Comparison of ENCODE assay signal across 11 cellular contexts in genomic region chr6:125746019-125746414, GRCh38. TPM values are rescaled to one million over a fixed set of nuclear protein-coding genes. Genes with fewer than 3 reads are reported as not detected.
DNase-seq lines count a peak whose midpoint lies in the region; ATAC-seq and TF ChIP-seq lines count a peak whose summit lies in the region.
"Had no signal": no experiment of that assay in that cellular context is flagged by ENCODE, and none has a peak within 500 bp of the region (broad histone marks: within the 10 kb centered on the region; RNA-seq: fewer than 3 reads in every experiment).

No MANE protein-coding gene starts in this region.

- no peak overlapping the region for H3K4me3 ChIP-seq in CD8-positive, alpha-beta T cell (ENCODE audit: low read depth, low read length)
- H3K4me3 ChIP-seq in endocrine pancreas (ENCODE audit: control insufficient read depth, insufficient read depth, low read length) (peak overlapping the region; percentile 65), osteoblast (ENCODE audit: insufficient read depth, low read length) (no peak overlapping the region), left lung (no peak overlapping the region)

- peaks cover 9% of the 10 kb centered on the region for H3K27me3 ChIP-seq in CD8-positive, alpha-beta T cell (ENCODE audit: insufficient read depth, low read length)
- peaks cover 15% of the 10 kb centered on the region for H3K27me3 ChIP-seq in endocrine pancreas (ENCODE audit: control insufficient read depth, insufficient read depth, low read length)
- peaks cover 74% of the 10 kb centered on the region for H3K27me3 ChIP-seq in osteoblast (ENCODE audit: insufficient read depth, low read length)
- H3K27me3 ChIP-seq in left lung = peaks cover 49 to 91% of the 10 kb centered on the region in 2 donors
- H3K27me3 ChIP-seq in foreskin keratinocyte = peaks cover 95% of the 10 kb centered on the region

- DNase-seq in CD8-positive, alpha-beta T cell = no peak
- DNase-seq in osteoblast (ENCODE audit: insufficient read length, low spot score, missing footprints) = no peak
- DNase-seq in ACHN = no peak
- no peak for DNase-seq in left lung
- DNase-seq in foreskin keratinocyte = no peak
- DNase-seq: stimulated activated CD4-positive, alpha-beta T cell treated with anti-CD3 and anti-CD28 coated beads, Interleukin-12 subunit alpha, Interleukin-12 subunit beta, amount 100 ng/mL, for 4 hours; trophoblast cell had no signal

- H3K9me3 ChIP-seq in CD8-positive, alpha-beta T cell (ENCODE audit: low read length) = no peaks in the 10 kb centered on the region
- H3K9me3 ChIP-seq in endocrine pancreas (ENCODE audit: control insufficient read depth, low read length) (no peaks in the 10 kb centered on the region), osteoblast (ENCODE audit: low read depth, low read length) (no peaks in the 10 kb centered on the region), left lung (no peaks in the 10 kb centered on the region)

- no peak overlapping the region for H3K27ac ChIP-seq in CD8-positive, alpha-beta T cell (ENCODE audit: low read depth, low read length)
- H3K27ac ChIP-seq in osteoblast (ENCODE audit: low read depth, low read length) (no peak overlapping the region), left lung (no peak overlapping the region), foreskin keratinocyte (no peak overlapping the region)

- no peaks in the 10 kb centered on the region for H3K79me2 ChIP-seq in osteoblast (ENCODE audit: insufficient read depth, low read length)

- intact Hi-C loops in CD8-positive, alpha-beta T cell (cut with DNase I, micrococcal nuclease) = no loop called here
- intact Hi-C loops in left lung (cut with DNase I) = no loop called here

- H3K4me1 Mint-ChIP-seq in CD8-positive, alpha-beta T cell (ENCODE audit: low read depth) = peaks cover 35% of the 10 kb centered on the region
- peaks cover 15 to 25% (median 20%) of the 10 kb centered on the region in 3 donors for H3K4me1 Mint-ChIP-seq in IgD-negative memory B cell

- H3K4me1 ChIP-seq in CD8-positive, alpha-beta T cell (ENCODE audit: insufficient read depth, low read length) = peaks cover 30% of the 10 kb centered on the region
- H3K4me1 ChIP-seq in endocrine pancreas (ENCODE audit: control insufficient read depth, insufficient read depth, low read length) (no peaks in the 10 kb centered on the region), osteoblast (ENCODE audit: insufficient read depth, low read length) (peaks cover 20% of the 10 kb centered on the region), left lung (peaks cover 8 to 43% of the 10 kb centered on the region in 2 donors), foreskin keratinocyte (peaks cover 4% of the 10 kb centered on the region)

- TF ChIP-seq CTCF in CD8-positive, alpha-beta T cell (IDR thresholded peaks at IDR 0.05) = no peak
- TF ChIP-seq CTCF in osteoblast (IDR thresholded peaks at IDR 0.05; ENCODE audit: extremely low read depth, low read depth, low read length) = no peak
- no peak for TF ChIP-seq CTCF in left lung (IDR thresholded peaks at IDR 0.05)
- TF ChIP-seq CTCF in foreskin keratinocyte (conservative IDR thresholded peaks at IDR 0.05) = no peak

- peaks cover 4% of the 10 kb centered on the region for H3K36me3 Mint-ChIP-seq in CD8-positive, alpha-beta T cell
- peaks cover 2% of the 10 kb centered on the region for H3K36me3 Mint-ChIP-seq in IgD-negative memory B cell

- in situ Hi-C loops in ACHN (cut with HindIII; ENCODE audit: low pct_ligation_motif_present, low pct_unique_long_range_greater_than_20kb, low sequenced_read_pairs) = no loop called here

- H3K36me3 ChIP-seq in CD8-positive, alpha-beta T cell (ENCODE audit: insufficient read depth, low read length) = no peaks in the 10 kb centered on the region
- peaks cover 2% of the 10 kb centered on the region for H3K36me3 ChIP-seq in endocrine pancreas (ENCODE audit: control insufficient read depth, insufficient read depth, low read length)
- H3K36me3 ChIP-seq in osteoblast (ENCODE audit: insufficient read depth, low read length) = no peaks in the 10 kb centered on the region
- no peaks in the 10 kb centered on the region for H3K36me3 ChIP-seq in left lung

- peak overlapping the region; percentile 87 for H3K4me2 ChIP-seq in osteoblast (ENCODE audit: insufficient read depth, low read length)

- no peak overlapping the region for H2AFZ ChIP-seq in osteoblast (ENCODE audit: low read length)

- H3K9ac ChIP-seq in endocrine pancreas (ENCODE audit: control insufficient read depth, insufficient read depth, low read length) = no peak overlapping the region

- no peaks in the 10 kb centered on the region for H3K9me3 Mint-ChIP-seq in CD8-positive, alpha-beta T cell
- peaks cover 0 to 4% (median 0%) of the 10 kb centered on the region in 3 donors for H3K9me3 Mint-ChIP-seq in IgD-negative memory B cell
- H3K9me3 Mint-ChIP-seq: dendritic cell treated with granulocyte-macrophage colony-stimulating factor and Interleukin-4, amounts not matched to agents 40 ng/mL and 50 ng/mL, for 4 days had no signal

- peak overlapping the region; percentile 91 for H3K4me3 Mint-ChIP-seq in CD8-positive, alpha-beta T cell
- H3K4me3 Mint-ChIP-seq in IgD-negative memory B cell = peak overlapping the region; percentile 44 to 90 (median 74)

- H4K20me1 ChIP-seq in osteoblast (ENCODE audit: insufficient read depth, low read length) = no peaks in the 10 kb centered on the region

- no peak for ATAC-seq in CD8-positive, alpha-beta T cell
- ATAC-seq in GM18517 (IDR thresholded peaks at IDR 0.05; ENCODE audit: unreplicated experiment) (no peak), left lung (no peak), foreskin keratinocyte (no peak)

- CTCF ChIA-PET in CD8-positive, alpha-beta T cell (lab: Charles Lee) = interaction anchor here (1.3 kb wide), 2 partner anchors 8 to 432 kb away, joined by 3 to 6 read pairs; no protein-coding TSS in a partner anchor

- peak overlapping the region; percentile 37 for H3K27ac Mint-ChIP-seq in CD8-positive, alpha-beta T cell
- H3K27ac Mint-ChIP-seq in IgD-negative memory B cell = peak overlapping the region in 1 of 3 donors; percentile 17
- H3K27ac Mint-ChIP-seq: dendritic cell treated with granulocyte-macrophage colony-stimulating factor and Interleukin-4, amounts not matched to agents 40 ng/mL and 50 ng/mL, for 4 days had no signal

- H3K27me3 Mint-ChIP-seq in CD8-positive, alpha-beta T cell (ENCODE audit: low read depth) = peaks cover 54% of the 10 kb centered on the region
- H3K27me3 Mint-ChIP-seq in IgD-negative memory B cell = peaks cover 45% of the 10 kb centered on the region

- POLR2A ChIA-PET in CD8-positive, alpha-beta T cell (lab: Charles Lee) = interaction anchor here (1.9 kb wide), 1 partner anchor 35 kb away, joined by 6 read pairs; no protein-coding TSS in a partner anchor

RNA-seq across cellular contexts. Expression of gene HEY2, which starts 3.4 kb away (rescaled TPM):
- under 1 TPM; 0.11 to 0.33 TPM for total RNA-seq in CD8-positive, alpha-beta T cell
- 0.30 TPM for polyA plus RNA-seq in IgD-negative memory B cell
- 2.2 and 2.4 TPM in 2 replicates for total RNA-seq in osteoblast
- total RNA-seq in left lung = 1 to 10 TPM; 1.4 to 3.6 TPM
- not detected in 2 replicates for total RNA-seq in foreskin keratinocyte
- polyA plus RNA-seq in foreskin keratinocyte = not detected in 2 replicates

RNA-seq across cellular contexts. Expression of gene NCOA7, which starts 44.7 kb away (rescaled TPM):
- 10 to 100 TPM; 27.2 to 28.6 TPM for total RNA-seq in CD8-positive, alpha-beta T cell
- 35.6 TPM for polyA plus RNA-seq in IgD-negative memory B cell
- total RNA-seq in osteoblast = 30.4 and 34.0 TPM in 2 replicates
- total RNA-seq in left lung = 10 to 100 TPM; 52.8 to 94.3 TPM
- 13.0 and 14.7 TPM in 2 replicates for total RNA-seq in foreskin keratinocyte
- polyA plus RNA-seq in foreskin keratinocyte = 3.6 and 4.9 TPM in 2 replicates
